In genomic region chr20:2509794-2510193, GRCh38 we compare ENCODE assay signal across 10 cellular contexts. TPM values are rescaled to one million over a fixed set of nuclear protein-coding genes. Genes with fewer than 3 reads are reported as not detected.
DNase-seq lines count a peak whose midpoint lies in the region; ATAC-seq and TF ChIP-seq lines count a peak whose summit lies in the region.
"Had no signal": no experiment of that assay in that cellular context is flagged by ENCODE, and none has a peak within 500 bp of the region (broad histone marks: within the 10 kb centered on the region; RNA-seq: fewer than 3 reads in every experiment).

No MANE protein-coding gene starts in this region.

- no peaks in the 10 kb centered on the region for H3K9me3 Mint-ChIP-seq in activated CD4-positive, alpha-beta T cell treated with anti-CD3 and anti-CD28 coated beads for 36 hours (ENCODE audit: low read depth)

- no peaks in the 10 kb centered on the region for H3K9me3 ChIP-seq in NT2/D1 (ENCODE audit: insufficient read depth, low read length)
- H3K9me3 ChIP-seq in skeletal muscle satellite cell (replicated peaks; ENCODE audit: low read length), result no peaks in the 10 kb centered on the region

- peaks cover 3% of the 10 kb centered on the region for H3K36me3 Mint-ChIP-seq in activated CD4-positive, alpha-beta T cell treated with anti-CD3 and anti-CD28 coated beads for 36 hours (ENCODE audit: low read depth)

- no peaks in the 10 kb centered on the region for H3K4me1 ChIP-seq in NT2/D1 (ENCODE audit: insufficient read depth, insufficient read length)
- peaks cover 11% of the 10 kb centered on the region for H3K4me1 ChIP-seq in skeletal muscle satellite cell (ENCODE audit: control insufficient read depth, insufficient read depth, low read length)

- no peak overlapping the region for H3K27ac Mint-ChIP-seq in activated CD4-positive, alpha-beta T cell treated with anti-CD3 and anti-CD28 coated beads for 36 hours

- peak overlapping the region; percentile 76 for H3K4me3 ChIP-seq in NT2/D1 (ENCODE audit: insufficient read length, low read depth)
- H3K4me3 ChIP-seq in fibroblast of mammary gland (ENCODE audit: control insufficient read depth, low read depth, low read length), result peak overlapping the region; percentile 94
- H3K4me3 ChIP-seq in skeletal muscle satellite cell (ENCODE audit: low read length), result no peak overlapping the region

- intact Hi-C loops in activated CD4-positive, alpha-beta T cell treated with anti-CD3 and anti-CD28 coated beads for 36 hours (cut with DNase I, micrococcal nuclease), result loop anchor here (1.0 to 2.0 kb wide), 7 partner anchors 15 to 407 kb away; partner anchors contain the start of genes SNRPB (in 2 of the 2), IDH3B (in 1 of the 2), NOP56 (in 1 of the 2) and PCED1A (in 1 of the 2)
- intact Hi-C loops in sciatic nerve (cut with DNase I), result loop anchor here (5.0 kb wide), 1 partner anchor 1023 kb away; no protein-coding TSS in a partner anchor

- H3K4me3 Mint-ChIP-seq in activated CD4-positive, alpha-beta T cell treated with anti-CD3 and anti-CD28 coated beads for 36 hours, result peak overlapping the region; percentile 85

- H3K27me3 Mint-ChIP-seq in activated CD4-positive, alpha-beta T cell treated with anti-CD3 and anti-CD28 coated beads for 36 hours, result peaks cover 7% of the 10 kb centered on the region

- H3K27me3 ChIP-seq in NT2/D1 (ENCODE audit: insufficient read depth, insufficient read length) (peaks cover 67% of the 10 kb centered on the region), skeletal muscle satellite cell (ENCODE audit: control insufficient read depth, insufficient read depth, low read length) (no peaks in the 10 kb centered on the region)

- CTCF ChIA-PET in activated CD4-positive, alpha-beta T cell treated with anti-CD3 and anti-CD28 coated beads for 36 hours (lab: Charles Lee), result interaction anchor here (0.5 to 3.8 kb wide), 3 partner anchors 12 to 1308 kb away, joined by 3 to 73 read pairs (median 6); no protein-coding TSS in a partner anchor

- H3K4me1 Mint-ChIP-seq in activated CD4-positive, alpha-beta T cell treated with anti-CD3 and anti-CD28 coated beads for 36 hours, result peaks cover 8% of the 10 kb centered on the region

- H3K9ac ChIP-seq in NT2/D1 (ENCODE audit: insufficient read length, low read depth) (no peak overlapping the region), skeletal muscle satellite cell (ENCODE audit: low read depth, low read length) (peak overlapping the region; percentile 93)

- TF ChIP-seq CTCF in fibroblast of mammary gland (conservative IDR thresholded peaks at IDR 0.05; ENCODE audit: control insufficient read depth, insufficient read depth, low read depth, low read length), result no peak

- no peak for DNase-seq in activated CD4-positive, alpha-beta T cell treated with anti-CD3 and anti-CD28 coated beads for 36 hours
- no peak for DNase-seq in activated CD4-positive, alpha-beta T cell treated with anti-CD3 and anti-CD28 coated beads, Interleukin-2, amount 50 U/mL, for 4 hours
- peak; percentile 30 for DNase-seq in NT2/D1 (ENCODE audit: low read depth, low spot score)
- DNase-seq in fibroblast of mammary gland (ENCODE audit: low read depth), result no peak
- DNase-seq in sciatic nerve (ENCODE audit: low spot score), result no peak
- DNase-seq: activated CD8-positive, alpha-beta memory T cell treated with anti-CD3 and anti-CD28 coated beads, Interleukin-2, amount 50 U/mL, for 48 hours; NCI-H1417 treated with DMSO at 0.1 percent for 48 hours had no signal

- POLR2A ChIA-PET in activated CD4-positive, alpha-beta T cell treated with anti-CD3 and anti-CD28 coated beads for 36 hours (lab: Charles Lee), result interaction anchor here (1.4 to 3.4 kb wide), 2 partner anchors 39 to 142 kb away, joined by 3 to 12 read pairs; partner anchors contain the start of gene SNRPB

- ATAC-seq in activated CD4-positive, alpha-beta T cell treated with anti-CD3 and anti-CD28 coated beads for 36 hours, result no peak
- ATAC-seq in GM18520 (IDR thresholded peaks at IDR 0.05; ENCODE audit: unreplicated experiment) (no peak), HG03039 (IDR thresholded peaks at IDR 0.05; ENCODE audit: unreplicated experiment) (no peak), sciatic nerve (no peak)

- H3K36me3 ChIP-seq in NT2/D1 (ENCODE audit: insufficient read depth, insufficient read length, low read length) (no peaks in the 10 kb centered on the region), skeletal muscle satellite cell (ENCODE audit: insufficient read depth, low read length) (no peaks in the 10 kb centered on the region)

- H3K4me2 ChIP-seq in skeletal muscle satellite cell (ENCODE audit: low read length), result peak overlapping the region; percentile 96

RNA-seq across cellular contexts. Expression of gene ZNF343, which starts 1.1 kb away (rescaled TPM):
- 10 to 100 TPM in 1 of 2 experiments, 1 to 10 TPM in 1; 9.9 to 12.3 TPM for total RNA-seq in activated CD4-positive, alpha-beta T cell treated with anti-CD3 and anti-CD28 coated beads for 36 hours
- 11.8 and 15.2 TPM in 2 replicates for total RNA-seq in skeletal muscle satellite cell (2012; rRNA removed)
- 16.3 TPM for total RNA-seq in sciatic nerve

RNA-seq across cellular contexts. Expression of gene TMC2, which starts 26.6 kb away (rescaled TPM):
- not detected for total RNA-seq in activated CD4-positive, alpha-beta T cell treated with anti-CD3 and anti-CD28 coated beads for 36 hours
- total RNA-seq in skeletal muscle satellite cell (2012; rRNA removed), result not detected in 2 replicates
- total RNA-seq in sciatic nerve, result 0.22 TPM

RNA-seq across cellular contexts. Expression of gene SNRPB, which starts 39.2 kb away (rescaled TPM):
- total RNA-seq in activated CD4-positive, alpha-beta T cell treated with anti-CD3 and anti-CD28 coated beads for 36 hours, result 100 to 1,000 TPM; 348 to 466 TPM
- total RNA-seq in skeletal muscle satellite cell (2012; rRNA removed), result 212 and 228 TPM in 2 replicates
- 64.3 TPM for total RNA-seq in sciatic nerve
